15 cellular contexts compared by ENCODE assay signal in genomic region chr22:22425783-22426624, GRCh38.
"Had no signal": no experiment of that assay in that cellular context is flagged by ENCODE, and none has a peak within 500 bp of the region (broad histone marks: within the 10 kb centered on the region; RNA-seq: fewer than 3 reads in every experiment).

No MANE protein-coding gene starts in this region.

- H3K36me3 ChIP-seq: ascending aorta, breast epithelium, tibial artery, uterus had no signal

- H3K4me3 ChIP-seq: ascending aorta, breast epithelium, tibial artery, uterus had no signal

- H3K4me1 ChIP-seq: ascending aorta, breast epithelium, tibial artery, uterus had no signal

- H3K9me3 Mint-ChIP-seq: activated naive CD8-positive, alpha-beta T cell treated with anti-CD3 and anti-CD28 coated beads, Interleukin-2, amount 50 U/mL, for 24 hours; nephron progenitor cell had no signal

- H3K9me3 ChIP-seq: ascending aorta, breast epithelium, tibial artery, uterus had no signal

- ATAC-seq: activated naive CD8-positive, alpha-beta T cell treated with anti-CD3 and anti-CD28 coated beads, Interleukin-2, amount 50 U/mL, for 24 hours; left colon had no signal

- H3K4me3 Mint-ChIP-seq: activated naive CD8-positive, alpha-beta T cell treated with anti-CD3 and anti-CD28 coated beads, Interleukin-2, amount 50 U/mL, for 24 hours; nephron progenitor cell had no signal

- H3K27me3 ChIP-seq: ascending aorta, breast epithelium, uterus had no signal

- H3K27ac ChIP-seq: ascending aorta, breast epithelium, epithelial cell of prostate, tibial artery, uterus had no signal

- H3K27ac Mint-ChIP-seq: activated naive CD8-positive, alpha-beta T cell treated with anti-CD3 and anti-CD28 coated beads, Interleukin-2, amount 50 U/mL, for 24 hours; nephron progenitor cell had no signal

- DNase-seq: activated CD4-positive, CD25-positive, alpha-beta regulatory T cell treated with anti-CD3 and anti-CD28 coated beads, Interleukin-2, amount 50 U/mL, for 72 hours; activated naive CD4-positive, alpha-beta T cell treated with Interleukin-2 at 50 U/mL for 16 hours; activated naive CD8-positive, alpha-beta T cell treated with anti-CD3 and anti-CD28 coated beads, Interleukin-2, amount 50 U/mL, for 24 hours; activated T-cell treated with anti-CD3 and anti-CD28 coated beads for 4 hours; dermis blood vessel endothelial cell; left colon; nephron progenitor cell; stimulated activated CD4-positive, alpha-beta T cell treated with anti-CD3 and anti-CD28 coated beads, Interleukin-12 subunit alpha, Interleukin-12 subunit beta, amount 100 ng/mL, for 4 hours; stimulated activated CD4-positive, alpha-beta T cell treated with anti-CD3 and anti-CD28 coated beads, Interleukin-2, amount 100 ng/mL, for 24 hours; SW 1271; tibial artery; uterus had no signal
